Comparison of ENCODE assay signal across 13 cellular contexts in genomic region chr5:160959804-160960203, GRCh38.
DNase-seq lines count a peak whose midpoint lies in the region; ATAC-seq and TF ChIP-seq lines count a peak whose summit lies in the region.
"Had no signal": no experiment of that assay in that cellular context is flagged by ENCODE, and none has a peak within 500 bp of the region (broad histone marks: within the 10 kb centered on the region; RNA-seq: fewer than 3 reads in every experiment).

No MANE protein-coding gene starts in this region.

- POLR2A ChIA-PET in activated CD4-positive, alpha-beta T cell treated with anti-CD3 and anti-CD28 coated beads for 36 hours (lab: Charles Lee): no interaction called here
- POLR2A ChIA-PET in HEK293T (lab: Yijun Ruan, JAX): no interaction called here

- no peaks in the 10 kb centered on the region for H3K36me3 ChIP-seq in transverse colon

- H3K4me1 Mint-ChIP-seq in activated CD4-positive, alpha-beta T cell treated with anti-CD3 and anti-CD28 coated beads for 36 hours: no peaks in the 10 kb centered on the region
- H3K4me1 Mint-ChIP-seq: activated naive CD4-positive, alpha-beta T cell treated with anti-CD3 and anti-CD28 coated beads, Interleukin-2, amount 50 U/mL, for 24 hours had no signal

- CTCF ChIA-PET in activated CD4-positive, alpha-beta T cell treated with anti-CD3 and anti-CD28 coated beads for 36 hours (lab: Charles Lee): interaction anchor here (1.1 kb wide), 1 partner anchor 513 kb away, joined by 3 read pairs; no protein-coding TSS in a partner anchor
- CTCF ChIA-PET in HEK293T (lab: Yijun Ruan, JAX): no interaction called here

- ATAC-seq in activated CD4-positive, alpha-beta T cell treated with anti-CD3 and anti-CD28 coated beads for 36 hours: peak; percentile 33
- ATAC-seq in HG03342 (IDR thresholded peaks at IDR 0.05; ENCODE audit: unreplicated experiment): peak; percentile 41

- H3K27ac ChIP-seq in transverse colon: no peak overlapping the region

- no peak overlapping the region for H3K4me3 ChIP-seq in transverse colon

- H3K36me3 Mint-ChIP-seq in activated CD4-positive, alpha-beta T cell treated with anti-CD3 and anti-CD28 coated beads for 36 hours (ENCODE audit: low read depth): no peaks in the 10 kb centered on the region
- H3K36me3 Mint-ChIP-seq: activated naive CD4-positive, alpha-beta T cell treated with anti-CD3 and anti-CD28 coated beads, Interleukin-2, amount 50 U/mL, for 24 hours; type B pancreatic cell had no signal

- intact Hi-C loops in activated CD4-positive, alpha-beta T cell treated with anti-CD3 and anti-CD28 coated beads for 36 hours (cut with DNase I, micrococcal nuclease): no loop called here
- intact Hi-C loops in transverse colon (cut with DNase I; ENCODE audit: low total_unique reads): no loop called here

- TF ChIP-seq POLR2A in transverse colon (IDR thresholded peaks at IDR 0.05): no peak

- WGBS in transverse colon (ENCODE audit: low coverage in 1 of 2), 2 donors: 33 to 43% methylated on average over 2 of the region's 2 CpGs

- H3K9me3 Mint-ChIP-seq in activated CD4-positive, alpha-beta T cell treated with anti-CD3 and anti-CD28 coated beads for 36 hours (ENCODE audit: low read depth): no peaks in the 10 kb centered on the region
- H3K9me3 Mint-ChIP-seq: activated naive CD4-positive, alpha-beta T cell treated with anti-CD3 and anti-CD28 coated beads, Interleukin-2, amount 50 U/mL, for 24 hours; type B pancreatic cell had no signal

- no peak overlapping the region for H3K4me3 Mint-ChIP-seq in activated CD4-positive, alpha-beta T cell treated with anti-CD3 and anti-CD28 coated beads for 36 hours
- H3K4me3 Mint-ChIP-seq: activated naive CD4-positive, alpha-beta T cell treated with anti-CD3 and anti-CD28 coated beads, Interleukin-2, amount 50 U/mL, for 24 hours; type B pancreatic cell had no signal

- no peak for TF ChIP-seq CTCF in transverse colon (IDR thresholded peaks at IDR 0.05)

- H3K9me3 ChIP-seq in transverse colon: no peaks in the 10 kb centered on the region

- DNase-seq in activated CD4-positive, alpha-beta T cell treated with anti-CD3 and anti-CD28 coated beads for 36 hours: peak; percentile 34
- DNase-seq in activated CD4-positive, alpha-beta T cell treated with anti-CD3 and anti-CD28 coated beads, Interleukin-2, amount 50 U/mL, for 1 hour: no peak
- DNase-seq in astrocyte of the hippocampus (ENCODE audit: low read depth, low spot score) (peak; percentile 84), transverse colon (peak; percentile 14), GM19240 (ENCODE audit: insufficient read length, low spot score) (no peak), HEK293T (ENCODE audit: extremely low spot score) (no peak), nucleus accumbens (lab: John Stamatoyannopoulos, UW) (no peak)
- DNase-seq: activated CD4-positive, alpha-beta T cell treated with anti-CD3 and anti-CD28 coated beads for 1 hour; effector memory CD4-positive, alpha-beta T cell; stimulated activated CD4-positive, alpha-beta T cell treated with anti-CD3 and anti-CD28 coated beads, Interleukin-4, amount 100 ng/mL, for 4 hours had no signal

- H3K27me3 ChIP-seq in transverse colon: no peaks in the 10 kb centered on the region

- no peaks in the 10 kb centered on the region for H3K4me1 ChIP-seq in transverse colon

- no peak overlapping the region for H3K27ac Mint-ChIP-seq in activated CD4-positive, alpha-beta T cell treated with anti-CD3 and anti-CD28 coated beads for 36 hours
- H3K27ac Mint-ChIP-seq: activated naive CD4-positive, alpha-beta T cell treated with anti-CD3 and anti-CD28 coated beads, Interleukin-2, amount 50 U/mL, for 24 hours; type B pancreatic cell had no signal

- no peak for TF ChIP-seq EP300 in transverse colon (IDR thresholded peaks at IDR 0.05; ENCODE audit: low read depth)

- in situ Hi-C loops in transverse colon (cut with MboI; ENCODE audit: low pct_ligation_motif_present in 1 of 4, low pct_unique_long_range_greater_than_20kb in 1 of 4, low sequenced_read_pairs in 3 of 4): no loop called here

- H3K27me3 Mint-ChIP-seq in activated CD4-positive, alpha-beta T cell treated with anti-CD3 and anti-CD28 coated beads for 36 hours: peaks cover 3% of the 10 kb centered on the region
- H3K27me3 Mint-ChIP-seq: activated naive CD4-positive, alpha-beta T cell treated with anti-CD3 and anti-CD28 coated beads, Interleukin-2, amount 50 U/mL, for 24 hours; type B pancreatic cell had no signal

TF ChIP-seq in HEK293T, 16 proteins besides CTCF, POLR2A, EP300 and RAD21:
- TF ChIP-seq FOXK2 (IDR thresholded peaks at IDR 0.05) (no peak), NFRKB (IDR thresholded peaks at IDR 0.05) (no peak), ARNT (IDR thresholded peaks at IDR 0.05) (no peak), SP1 (IDR thresholded peaks at IDR 0.05) (no peak), ZNF384 (IDR thresholded peaks at IDR 0.05) (no peak), HDGF (IDR thresholded peaks at IDR 0.05; ENCODE audit: borderline replicate concordance) (no peak), ELF4 (IDR thresholded peaks at IDR 0.05) (no peak), LEF1 (IDR thresholded peaks at IDR 0.05; ENCODE audit: borderline replicate concordance) (no peak), L3MBTL2 (conservative IDR thresholded peaks at IDR 0.05) (no peak), CTBP1 (IDR thresholded peaks at IDR 0.05; ENCODE audit: borderline replicate concordance) (no peak), FOXM1 (IDR thresholded peaks at IDR 0.05; ENCODE audit: borderline replicate concordance) (no peak), BHLHE40 (IDR thresholded peaks at IDR 0.05; ENCODE audit: borderline replicate concordance) (no peak), SUZ12 (IDR thresholded peaks at IDR 0.05) (no peak), PKNOX1 (IDR thresholded peaks at IDR 0.05) (no peak)

Comparison
In these comparisons a context has a peak if more than half of its experiments do, and no peak if none do; other contexts are left out.
1. DNase-seq: peak in activated CD4-positive, alpha-beta T cell treated with anti-CD3 and anti-CD28 coated beads for 36 hours (single experiment), astrocyte of the hippocampus (single experiment) and transverse colon (single experiment); none in activated CD4-positive, alpha-beta T cell treated with anti-CD3 and anti-CD28 coated beads, Interleukin-2, amount 50 U/mL, for 1 hour (single experiment), GM19240 (single experiment), HEK293T (single experiment) and nucleus accumbens (0 of 56).